In genomic region chr7:4470246-4470645, GRCh38 we compare ENCODE assay signal across 1 cellular context.
TF ChIP-seq lines count a peak whose summit lies in the region.

No MANE protein-coding gene starts in this region.

TF ChIP-seq in GM12878, 131 proteins besides CTCF, POLR2A, EP300 and RAD21:
- TF ChIP-seq REST (IDR thresholded peaks at IDR 0.05; ENCODE audit: low read depth, low read length) (peak; percentile 65; the same call in 1 of the 2 replicates), MTA3 (IDR thresholded peaks at IDR 0.05; ENCODE audit: borderline replicate concordance, low read length) (no peak), IRF3 (IDR thresholded peaks at IDR 0.05) (no peak), NR2C1 (IDR thresholded peaks at IDR 0.05) (no peak)
